27 cellular contexts compared by ENCODE assay signal in genomic region chr17:48627625-48628510, GRCh38. TPM values are rescaled to one million over a fixed set of nuclear protein-coding genes. Genes with fewer than 3 reads are reported as not detected.
DNase-seq lines count a peak whose midpoint lies in the region; ATAC-seq and TF ChIP-seq lines count a peak whose summit lies in the region.
"Had no signal": no experiment of that assay in that cellular context is flagged by ENCODE, and none has a peak within 500 bp of the region (broad histone marks: within the 10 kb centered on the region; RNA-seq: fewer than 3 reads in every experiment).

No MANE protein-coding gene starts in this region.

- peaks cover 6% of the 10 kb centered on the region for H3K4me1 ChIP-seq in smooth muscle cell (ENCODE audit: low read depth)

- H3K4me2 ChIP-seq in smooth muscle cell: peak overlapping the region; percentile 99

- intact Hi-C loops in left colon (cut with DNase I, micrococcal nuclease): no loop called here

- no peak overlapping the region for H3K27ac Mint-ChIP-seq in activated T-cell treated with anti-CD3 and anti-CD28 coated beads, Interleukin-2, amount 50 U/mL, for 24 hours
- H3K27ac Mint-ChIP-seq: activated CD4-positive, alpha-beta T cell treated with anti-CD3 and anti-CD28 coated beads, Interleukin-2, amount 10 ng/mL, durations not matched to agents 7 days and 5 days; activated T-helper 2 cell treated with anti-CD3 and anti-CD28 coated beads, Interferon-gamma antibody, Interleukin-2, Interleukin-4, amounts not matched to agents 10 μg/mL and 5 μg/mL and 100 μg/mL, durations not matched to agents 14 hours and 24 hours and 36 hours; stimulated activated memory B cell treated with anti-CD40 and anti-IgM and Interleukin-4, amounts not matched to agents 10 μg/mL and 1 μg/mL and 100 μg/mL, for 72 hours had no signal

- no peak overlapping the region for H2AFZ ChIP-seq in smooth muscle cell (ENCODE audit: low read depth)

- no peaks in the 10 kb centered on the region for H3K36me3 Mint-ChIP-seq in activated T-cell treated with anti-CD3 and anti-CD28 coated beads, Interleukin-2, amount 50 U/mL, for 24 hours (ENCODE audit: low read depth)
- H3K36me3 Mint-ChIP-seq: stimulated activated memory B cell treated with anti-CD40 and anti-IgM and Interleukin-4, amounts not matched to agents 10 μg/mL and 1 μg/mL and 100 μg/mL, for 72 hours had no signal

- peaks cover 12% of the 10 kb centered on the region for H3K4me1 Mint-ChIP-seq in activated T-cell treated with anti-CD3 and anti-CD28 coated beads, Interleukin-2, amount 50 U/mL, for 24 hours (ENCODE audit: low read depth)

- no peaks in the 10 kb centered on the region for H3K36me3 ChIP-seq in smooth muscle cell (ENCODE audit: low read depth)
- H3K36me3 ChIP-seq: brain microvascular endothelial cell, esophagus muscularis mucosa, gastrocnemius medialis, prostate gland, WERI-Rb-1 had no signal

- no peak overlapping the region for H3K9ac ChIP-seq in smooth muscle cell (ENCODE audit: low read depth)

- no peaks in the 10 kb centered on the region for H3K9me3 Mint-ChIP-seq in activated T-cell treated with anti-CD3 and anti-CD28 coated beads, Interleukin-2, amount 50 U/mL, for 24 hours
- H3K9me3 Mint-ChIP-seq: activated CD4-positive, alpha-beta T cell treated with anti-CD3 and anti-CD28 coated beads, Interleukin-2, amount 10 ng/mL, durations not matched to agents 7 days and 5 days; activated T-helper 2 cell treated with anti-CD3 and anti-CD28 coated beads, Interferon-gamma antibody, Interleukin-2, Interleukin-4, amounts not matched to agents 10 μg/mL and 5 μg/mL and 100 μg/mL, durations not matched to agents 14 hours and 24 hours and 36 hours; stimulated activated memory B cell treated with anti-CD40 and anti-IgM and Interleukin-4, amounts not matched to agents 10 μg/mL and 1 μg/mL and 100 μg/mL, for 72 hours had no signal

- H3K4me3 ChIP-seq in smooth muscle cell: no peak overlapping the region
- H3K4me3 ChIP-seq: esophagus muscularis mucosa, gastrocnemius medialis, GM12878, prostate gland, testis had no signal

- H3K27me3 ChIP-seq in smooth muscle cell (ENCODE audit: low read depth): peaks cover 91% of the 10 kb centered on the region
- H3K27me3 ChIP-seq: testis had no signal

- DNase-seq in activated T-cell treated with anti-CD3 and anti-CD28 coated beads, Interleukin-2, amount 50 U/mL, for 1 hour: peak; percentile 16
- DNase-seq in activated T-cell treated with anti-CD3 and anti-CD28 coated beads, Interleukin-2, amount 50 U/mL, for 24 hours: no peak
- DNase-seq in NCI-H69 (lab: John Stamatoyannopoulos, UW): peak; percentile 35
- peak; percentile 23 to 29 for DNase-seq in left colon
- DNase-seq in smooth muscle cell (lab: John Stamatoyannopoulos, UW; ENCODE audit: unreplicated experiment): no peak
- no peak for DNase-seq in Kasumi-1 (lab: John Stamatoyannopoulos, UW)
- DNase-seq in left lobe of liver (ENCODE audit: low spot score): no peak
- DNase-seq in iPS-NIHi7 (ENCODE audit: extremely low spot score): no peak
- DNase-seq: activated CD4-positive, alpha-beta T cell treated with anti-CD3 and anti-CD28 coated beads, Interleukin-2, amount 10 ng/mL, durations not matched to agents 7 days and 5 days; activated CD8-positive, alpha-beta memory T cell treated with anti-CD3 and anti-CD28 coated beads, Interleukin-2, amount 10 ng/mL, durations not matched to agents 7 days and 5 days; brain microvascular endothelial cell; DMS79; effector memory CD4-positive, alpha-beta T cell; gastrocnemius medialis; NCI-H510A; stimulated activated CD4-positive, alpha-beta T cell treated with anti-CD3 and anti-CD28 coated beads, Interleukin-1b, Interleukin-23, amount 100 ng/mL, for 48 hours; T-helper 2 cell; testis; WERI-Rb-1 had no signal

- H3K4me3 Mint-ChIP-seq in activated T-cell treated with anti-CD3 and anti-CD28 coated beads, Interleukin-2, amount 50 U/mL, for 24 hours: no peak overlapping the region
- H3K4me3 Mint-ChIP-seq: activated CD4-positive, alpha-beta T cell treated with anti-CD3 and anti-CD28 coated beads, Interleukin-2, amount 10 ng/mL, durations not matched to agents 7 days and 5 days; stimulated activated memory B cell treated with anti-CD40 and anti-IgM and Interleukin-4, amounts not matched to agents 10 μg/mL and 1 μg/mL and 100 μg/mL, for 72 hours had no signal

- TF ChIP-seq CTCF in smooth muscle cell (IDR thresholded peaks at IDR 0.05; ENCODE audit: borderline replicate concordance, insufficient read depth, poor library complexity, severe bottlenecking): no peak

- H3K9me3 ChIP-seq in smooth muscle cell (replicated peaks; ENCODE audit: low read depth): no peaks in the 10 kb centered on the region
- H3K9me3 ChIP-seq: esophagus muscularis mucosa, gastrocnemius medialis, prostate gland, testis had no signal

- H3K79me2 ChIP-seq in smooth muscle cell (ENCODE audit: low read depth): peaks cover 30% of the 10 kb centered on the region

- H3K27ac ChIP-seq in smooth muscle cell (ENCODE audit: low read depth): no peak overlapping the region
- H3K27ac ChIP-seq: 22Rv1, brain microvascular endothelial cell, esophagus muscularis mucosa, gastrocnemius medialis, prostate gland, SK-N-MC, testis, WERI-Rb-1 had no signal

- no peak for ATAC-seq in left colon
- ATAC-seq in left lobe of liver: no peak
- ATAC-seq: activated CD8-positive, alpha-beta memory T cell treated with anti-CD3 and anti-CD28 coated beads, Interleukin-2, amount 10 ng/mL, durations not matched to agents 7 days and 5 days; gastrocnemius medialis; GM12878; stimulated activated memory B cell treated with anti-CD40 and anti-IgM and Interleukin-4, amounts not matched to agents 10 μg/mL and 1 μg/mL and 100 μg/mL, for 72 hours had no signal

- 43% methylated on average over 27 of the region's 27 CpGs for WGBS in smooth muscle cell (ENCODE audit: low lambda C conversion rate)

- H4K20me1 ChIP-seq in smooth muscle cell (ENCODE audit: low read depth): peaks cover 39% of the 10 kb centered on the region

- H3F3A ChIP-seq in smooth muscle cell (ENCODE audit: low read depth): peaks cover 7% of the 10 kb centered on the region

- H3K27me3 Mint-ChIP-seq in activated T-cell treated with anti-CD3 and anti-CD28 coated beads, Interleukin-2, amount 50 U/mL, for 24 hours: peaks cover 90% of the 10 kb centered on the region

RNA-seq across cellular contexts. Expression of gene HOXB9, which starts 1.7 kb away (rescaled TPM):
- 10 to 100 TPM; 35.9 to 59.2 TPM for total RNA-seq in left colon
- 24.3 and 25.8 TPM in 2 replicates for total RNA-seq in smooth muscle cell
- 6.9 and 13.8 TPM in 2 replicates for polyA plus RNA-seq in smooth muscle cell
- total RNA-seq in left lobe of liver: 0.13 TPM
- total RNA-seq: activated CD4-positive, alpha-beta T cell treated with anti-CD3 and anti-CD28 coated beads, Interleukin-2, amount 10 ng/mL, durations not matched to agents 7 days and 5 days; esophagus muscularis mucosa; gastrocnemius medialis; skeletal muscle tissue had no signal

RNA-seq across cellular contexts. Expression of gene HOXB8, which starts 12.8 kb away (rescaled TPM):
- 1 to 10 TPM; 6.3 TPM for total RNA-seq in left colon
- 2.0 and 3.8 TPM in 2 replicates for total RNA-seq in smooth muscle cell
- polyA plus RNA-seq in smooth muscle cell: 0.15 and 0.94 TPM in 2 replicates
- 0.15 TPM for total RNA-seq in left lobe of liver
- total RNA-seq: activated CD4-positive, alpha-beta T cell treated with anti-CD3 and anti-CD28 coated beads, Interleukin-2, amount 10 ng/mL, durations not matched to agents 7 days and 5 days; activated T-helper 2 cell treated with anti-CD3 and anti-CD28 coated beads, Interferon-gamma antibody, Interleukin-2, Interleukin-4, amounts not matched to agents 10 μg/mL and 5 μg/mL and 100 μg/mL, durations not matched to agents 14 hours and 24 hours and 36 hours; esophagus muscularis mucosa; skeletal muscle tissue had no signal
- polyA plus RNA-seq: GM12878 had no signal

RNA-seq across cellular contexts. Expression of gene HOXB7, which starts 17.1 kb away (rescaled TPM):
- total RNA-seq in left colon: 10 to 100 TPM; 26.6 to 30.2 TPM
- total RNA-seq in smooth muscle cell: 13.7 and 16.1 TPM in 2 replicates
- 29.7 and 33.4 TPM in 2 replicates for polyA plus RNA-seq in smooth muscle cell
- total RNA-seq in left lobe of liver: 0.50 TPM

RNA-seq across cellular contexts. Expression of gene HOXB6, which starts 23.1 kb away (rescaled TPM):
- total RNA-seq in left colon (10 to 100 TPM; 39.3 to 43.3 TPM), smooth muscle cell (6.3 and 7.2 TPM in 2 replicates), left lobe of liver (0.83 TPM)
- polyA plus RNA-seq in smooth muscle cell: 9.3 and 10.3 TPM in 2 replicates
- total RNA-seq: activated CD4-positive, alpha-beta T cell treated with anti-CD3 and anti-CD28 coated beads, Interleukin-2, amount 10 ng/mL, durations not matched to agents 7 days and 5 days; skeletal muscle tissue had no signal

RNA-seq across cellular contexts. Expression of gene HOXB5, which starts 34.3 kb away (rescaled TPM):
- total RNA-seq in left colon (10 to 100 TPM; 14.5 to 16.4 TPM), smooth muscle cell (0.49 and 0.94 TPM in 2 replicates), left lobe of liver (0.55 TPM)
- 1.4 and 1.8 TPM in 2 replicates for polyA plus RNA-seq in smooth muscle cell
- total RNA-seq: activated CD4-positive, alpha-beta T cell treated with anti-CD3 and anti-CD28 coated beads, Interleukin-2, amount 10 ng/mL, durations not matched to agents 7 days and 5 days; activated T-helper 2 cell treated with anti-CD3 and anti-CD28 coated beads, Interferon-gamma antibody, Interleukin-2, Interleukin-4, amounts not matched to agents 10 μg/mL and 5 μg/mL and 100 μg/mL, durations not matched to agents 14 hours and 24 hours and 36 hours; gastrocnemius medialis; GM12878; skeletal muscle tissue had no signal
- polyA plus RNA-seq: GM12878 had no signal

Comparison
In these comparisons a context has a peak if more than half of its experiments do, and no peak if none do; other contexts are left out.
1. DNase-seq: peak in activated T-cell treated with anti-CD3 and anti-CD28 coated beads, Interleukin-2, amount 50 U/mL, for 1 hour (single experiment), NCI-H69 (single experiment) and left colon (2 of 2); none in activated T-cell treated with anti-CD3 and anti-CD28 coated beads, Interleukin-2, amount 50 U/mL, for 24 hours (single experiment), smooth muscle cell (single experiment), Kasumi-1 (0 of 2), left lobe of liver (single experiment) and iPS-NIHi7 (single experiment).
2. RNA of gene HOXB9, which starts 1.7 kb away (total RNA-seq): 35.9 to 59.2 TPM in left colon and 24.3 to 25.8 TPM in smooth muscle cell; 0.13 TPM in left lobe of liver (single experiment); every median in the first group is over 10 times any median in the second.